ENCODE assay signal across 7 cellular contexts in the genomic region with DNA sequence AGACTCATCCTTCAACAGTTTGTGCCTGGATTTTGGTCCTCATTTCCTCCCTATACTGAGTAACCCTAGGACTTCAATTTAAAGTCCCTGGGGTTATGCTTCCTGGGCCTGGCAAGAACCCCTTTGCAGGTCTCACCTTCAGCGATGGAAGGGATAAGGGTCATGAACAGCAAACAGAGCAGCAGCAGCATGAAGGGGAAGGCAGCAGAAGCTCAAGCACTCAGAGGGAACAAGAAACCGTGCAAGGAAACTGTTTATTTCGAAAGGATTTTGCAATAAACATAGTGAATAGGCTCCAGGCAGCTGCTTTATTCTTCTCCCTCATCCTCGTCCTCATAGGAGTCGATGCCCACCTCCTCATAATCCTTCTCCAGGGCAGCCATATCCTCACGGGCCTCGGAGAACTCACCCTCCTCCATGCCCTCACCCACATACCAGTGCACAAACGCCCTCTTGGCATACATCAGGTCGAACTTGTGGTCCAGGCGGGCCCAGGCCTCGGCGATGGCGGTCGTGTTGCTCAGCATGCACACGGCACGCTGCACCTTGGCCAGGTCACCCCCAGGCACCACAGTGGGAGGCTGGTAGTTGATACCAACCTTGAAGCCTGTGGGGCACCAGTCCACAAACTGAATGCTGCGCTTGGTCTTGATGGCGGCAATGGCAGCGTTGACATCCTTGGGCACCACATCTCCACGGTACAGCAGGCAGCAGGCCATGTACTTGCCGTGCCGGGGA. TPM values are rescaled to one million over a fixed set of nuclear protein-coding genes. Genes with fewer than 3 reads are reported as not detected.
DNase-seq lines count a peak whose midpoint lies in the region; ATAC-seq and TF ChIP-seq lines count a peak whose summit lies in the region.

No MANE protein-coding gene starts in this region.

- no peaks in the 10 kb centered on the region for H3K27me3 Mint-ChIP-seq in IgD-negative memory B cell
- no peaks in the 10 kb centered on the region for H3K27me3 Mint-ChIP-seq in T-helper 2 cell treated with Interferon-gamma antibody and Interleukin-4, amounts not matched to agents 5 μg/mL and 100 μg/mL, for 36 hours (ENCODE audit: low read depth)
- H3K27me3 Mint-ChIP-seq in stimulated activated naive CD8-positive, alpha-beta T cell treated with anti-CD3 and anti-CD28 coated beads, Interleukin-15, amount 100 ng/mL, for 72 hours: no peaks in the 10 kb centered on the region

- no peak for ATAC-seq in foreskin keratinocyte
- no peak for ATAC-seq in stimulated activated naive CD8-positive, alpha-beta T cell treated with anti-CD3 and anti-CD28 coated beads, Interleukin-15, amount 100 ng/mL, for 72 hours
- ATAC-seq in HG03139 (IDR thresholded peaks at IDR 0.05; ENCODE audit: unreplicated experiment): no peak

- H3K4me1 ChIP-seq in foreskin keratinocyte: peaks cover 25% of the 10 kb centered on the region

- H3K27ac ChIP-seq in foreskin keratinocyte: peak overlapping the region; percentile 86

- peaks cover 49 to 68% (median 54%) of the 10 kb centered on the region in 3 donors for H3K4me1 Mint-ChIP-seq in IgD-negative memory B cell
- H3K4me1 Mint-ChIP-seq in T-helper 2 cell treated with Interferon-gamma antibody and Interleukin-4, amounts not matched to agents 5 μg/mL and 100 μg/mL, for 36 hours (ENCODE audit: low read depth): peaks cover 66% of the 10 kb centered on the region
- peaks cover 78% of the 10 kb centered on the region for H3K4me1 Mint-ChIP-seq in stimulated activated naive CD8-positive, alpha-beta T cell treated with anti-CD3 and anti-CD28 coated beads, Interleukin-15, amount 100 ng/mL, for 72 hours

- peak overlapping the region; percentile 83 to 95 (median 89) for H3K4me3 Mint-ChIP-seq in IgD-negative memory B cell
- peak overlapping the region; percentile 98 for H3K4me3 Mint-ChIP-seq in T-helper 2 cell treated with Interferon-gamma antibody and Interleukin-4, amounts not matched to agents 5 μg/mL and 100 μg/mL, for 36 hours
- peak overlapping the region; percentile 76 to 82 for H3K4me3 Mint-ChIP-seq in stimulated activated naive CD8-positive, alpha-beta T cell treated with anti-CD3 and anti-CD28 coated beads, Interleukin-15, amount 100 ng/mL, for 72 hours

- no peak for TF ChIP-seq CTCF in foreskin keratinocyte (conservative IDR thresholded peaks at IDR 0.05)

- DNase-seq in T-helper 2 cell treated with Interferon-gamma antibody and Interleukin-4, amounts not matched to agents 5 μg/mL and 100 μg/mL, for 36 hours (ENCODE audit: low spot score): no peak
- DNase-seq in foreskin keratinocyte (no peak), GDM1 (lab: John Stamatoyannopoulos, UW) (no peak), SK-N-DZ (ENCODE audit: low spot score) (no peak)
- DNase-seq in stimulated activated naive CD8-positive, alpha-beta T cell treated with anti-CD3 and anti-CD28 coated beads, Interleukin-15, amount 100 ng/mL, for 72 hours: no peak

- H3K27ac Mint-ChIP-seq in IgD-negative memory B cell: peak overlapping the region; percentile 85 to 96 (median 92)
- H3K27ac Mint-ChIP-seq in T-helper 2 cell treated with Interferon-gamma antibody and Interleukin-4, amounts not matched to agents 5 μg/mL and 100 μg/mL, for 36 hours: peak overlapping the region; percentile 91
- no peak overlapping the region for H3K27ac Mint-ChIP-seq in stimulated activated naive CD8-positive, alpha-beta T cell treated with anti-CD3 and anti-CD28 coated beads, Interleukin-15, amount 100 ng/mL, for 72 hours

- H3K36me3 Mint-ChIP-seq in IgD-negative memory B cell: peaks cover 7% of the 10 kb centered on the region
- H3K36me3 Mint-ChIP-seq in T-helper 2 cell treated with Interferon-gamma antibody and Interleukin-4, amounts not matched to agents 5 μg/mL and 100 μg/mL, for 36 hours (ENCODE audit: low read depth): peaks cover 68% of the 10 kb centered on the region

- peaks cover 6% of the 10 kb centered on the region for H3K27me3 ChIP-seq in foreskin keratinocyte

- H3K9me3 Mint-ChIP-seq in IgD-negative memory B cell: no peaks in the 10 kb centered on the region
- no peaks in the 10 kb centered on the region for H3K9me3 Mint-ChIP-seq in T-helper 2 cell treated with Interferon-gamma antibody and Interleukin-4, amounts not matched to agents 5 μg/mL and 100 μg/mL, for 36 hours
- H3K9me3 Mint-ChIP-seq in stimulated activated naive CD8-positive, alpha-beta T cell treated with anti-CD3 and anti-CD28 coated beads, Interleukin-15, amount 100 ng/mL, for 72 hours: no peaks in the 10 kb centered on the region

RNA-seq across cellular contexts. Expression of a gene that starts 2.8 kb away (rescaled TPM):
- polyA plus RNA-seq in IgD-negative memory B cell: not detected
- not detected in 2 replicates for total RNA-seq in foreskin keratinocyte
- polyA plus RNA-seq in foreskin keratinocyte: 0.07 TPM in 1 of 2 replicates, not detected in the other
- not detected in 2 replicates for polyA plus RNA-seq in SK-N-DZ (2014; cell fraction: cytosol; rRNA removed)
- not detected in 2 replicates for polyA plus RNA-seq in SK-N-DZ (2014; cell fraction: nucleus; rRNA removed)

RNA-seq across cellular contexts. Expression of a gene that starts 3.5 kb away (rescaled TPM):
- polyA plus RNA-seq in IgD-negative memory B cell: 229 TPM
- 271 and 318 TPM in 2 replicates for total RNA-seq in foreskin keratinocyte
- polyA plus RNA-seq in foreskin keratinocyte: 451 and 562 TPM in 2 replicates
- 13.1 and 17.9 TPM in 2 replicates for polyA plus RNA-seq in SK-N-DZ (2014; cell fraction: cytosol; rRNA removed)
- polyA plus RNA-seq in SK-N-DZ (2014; cell fraction: nucleus; rRNA removed): 9.7 and 19.0 TPM in 2 replicates

RNA-seq across cellular contexts. Expression of a gene that starts 4.9 kb away (rescaled TPM):
- polyA plus RNA-seq in IgD-negative memory B cell (17.9 TPM), foreskin keratinocyte (42.6 and 46.4 TPM in 2 replicates)
- 35.1 and 36.5 TPM in 2 replicates for total RNA-seq in foreskin keratinocyte
- 33.9 and 39.8 TPM in 2 replicates for polyA plus RNA-seq in SK-N-DZ (2014; cell fraction: cytosol; rRNA removed)
- 29.1 and 45.2 TPM in 2 replicates for polyA plus RNA-seq in SK-N-DZ (2014; cell fraction: nucleus; rRNA removed)

RNA-seq across cellular contexts. Expression of a gene that starts 5.0 kb away (rescaled TPM):
- polyA plus RNA-seq in IgD-negative memory B cell (not detected), foreskin keratinocyte (4.0 and 5.5 TPM in 2 replicates)
- 5.0 and 6.8 TPM in 2 replicates for total RNA-seq in foreskin keratinocyte
- 6.8 and 7.5 TPM in 2 replicates for polyA plus RNA-seq in SK-N-DZ (2014; cell fraction: cytosol; rRNA removed)
- polyA plus RNA-seq in SK-N-DZ (2014; cell fraction: nucleus; rRNA removed): 13.0 and 15.1 TPM in 2 replicates

RNA-seq across cellular contexts. Expression of a gene that starts 20.6 kb away (rescaled TPM):
- polyA plus RNA-seq in IgD-negative memory B cell (31.1 TPM), foreskin keratinocyte (19.5 and 20.0 TPM in 2 replicates)
- 26.6 and 27.0 TPM in 2 replicates for total RNA-seq in foreskin keratinocyte
- 33.0 and 50.4 TPM in 2 replicates for polyA plus RNA-seq in SK-N-DZ (2014; cell fraction: cytosol; rRNA removed)
- 383 and 403 TPM in 2 replicates for polyA plus RNA-seq in SK-N-DZ (2014; cell fraction: nucleus; rRNA removed)

Comparison
In these comparisons a context has a peak if more than half of its experiments do, and no peak if none do; other contexts are left out.
1. H3K27ac Mint-ChIP-seq: peak in IgD-negative memory B cell (3 of 3) and T-helper 2 cell treated with Interferon-gamma antibody and Interleukin-4, amounts not matched to agents 5 μg/mL and 100 μg/mL, for 36 hours (single experiment); none in stimulated activated naive CD8-positive, alpha-beta T cell treated with anti-CD3 and anti-CD28 coated beads, Interleukin-15, amount 100 ng/mL, for 72 hours (0 of 2).
2. Peak in every context shown above with its lines, with median percentiles within 50 percentile points of each other: H3K4me3 Mint-ChIP-seq.